In genomic region chr7:31465285-31465684, GRCh38 we compare ENCODE assay signal across 24 cellular contexts. TPM values are rescaled to one million over a fixed set of nuclear protein-coding genes. Genes with fewer than 3 reads are reported as not detected.
"Had no signal": no experiment of that assay in that cellular context is flagged by ENCODE, and none has a peak within 500 bp of the region (broad histone marks: within the 10 kb centered on the region; RNA-seq: fewer than 3 reads in every experiment).

No MANE protein-coding gene starts in this region.

- H3K79me2 ChIP-seq: parathyroid adenoma had no signal

- H3K27ac Mint-ChIP-seq: activated CD4-positive, alpha-beta T cell treated with anti-CD3 and anti-CD28 coated beads, Interleukin-2, amount 10 ng/mL, durations not matched to agents 7 days and 5 days; activated naive CD8-positive, alpha-beta T cell treated with anti-CD3 and anti-CD28 coated beads for 36 hours; activated T-cell treated with anti-CD3 and anti-CD28 coated beads, Interleukin-2, amount 50 U/mL, for 72 hours; naive thymus-derived CD4-positive, alpha-beta T cell; stimulated activated effector memory CD8-positive, alpha-beta T cell treated with anti-CD3 and anti-CD28 coated beads, Interleukin-12 subunit alpha, Interleukin-12 subunit beta, amount 100 ng/mL, for 72 hours had no signal

- H3K27ac ChIP-seq: body of pancreas, colonic mucosa, esophagus muscularis mucosa, left lung, neutrophil, parathyroid adenoma, sigmoid colon, spleen, tibial artery had no signal

- H3K9me3 Mint-ChIP-seq: activated CD4-positive, alpha-beta T cell treated with anti-CD3 and anti-CD28 coated beads, Interleukin-2, amount 10 ng/mL, durations not matched to agents 7 days and 5 days; activated naive CD8-positive, alpha-beta T cell treated with anti-CD3 and anti-CD28 coated beads for 36 hours had no signal

- H3K36me3 Mint-ChIP-seq: activated naive CD8-positive, alpha-beta T cell treated with anti-CD3 and anti-CD28 coated beads for 36 hours; naive thymus-derived CD4-positive, alpha-beta T cell; stimulated activated effector memory CD8-positive, alpha-beta T cell treated with anti-CD3 and anti-CD28 coated beads, Interleukin-12 subunit alpha, Interleukin-12 subunit beta, amount 100 ng/mL, for 72 hours had no signal

- ATAC-seq: activated T-cell treated with anti-CD3 and anti-CD28 coated beads, Interleukin-2, amount 50 U/mL, for 72 hours; body of pancreas; left lung; mucosa of descending colon; naive thymus-derived CD4-positive, alpha-beta T cell; stimulated activated effector memory CD8-positive, alpha-beta T cell treated with anti-CD3 and anti-CD28 coated beads, Interleukin-12 subunit alpha, Interleukin-12 subunit beta, amount 100 ng/mL, for 72 hours had no signal

- H3K27me3 ChIP-seq: body of pancreas, colonic mucosa, esophagus muscularis mucosa, left lung, sigmoid colon, tibial artery had no signal

- H3K9me3 ChIP-seq: body of pancreas, colonic mucosa, esophagus muscularis mucosa, left lung, mucosa of descending colon, neutrophil, sigmoid colon, spleen, tibial artery had no signal

- H3K4me3 ChIP-seq: body of pancreas, colonic mucosa, esophagus muscularis mucosa, left lung, mucosa of descending colon, sigmoid colon, spleen, tibial artery had no signal

- H2AFZ ChIP-seq: parathyroid adenoma had no signal

- H3K36me3 ChIP-seq: colonic mucosa, esophagus muscularis mucosa, left lung, neutrophil, sigmoid colon, spleen, tibial artery had no signal

- DNase-seq: activated CD4-positive, alpha-beta T cell treated with anti-CD3 and anti-CD28 coated beads, Interleukin-2, amount 10 ng/mL, durations not matched to agents 7 days and 5 days; activated CD4-positive, CD25-positive, alpha-beta regulatory T cell; activated CD8-positive, alpha-beta memory T cell treated with anti-CD3 and anti-CD28 coated beads, Interleukin-2, amount 50 U/mL, for 48 hours; activated gamma-delta T cell; activated naive CD8-positive, alpha-beta T cell treated with anti-CD3 and anti-CD28 coated beads for 36 hours; activated T-cell treated with anti-CD3 and anti-CD28 coated beads, Interleukin-2, amount 50 U/mL, for 72 hours; body of pancreas; caudate nucleus; colonic mucosa; hippocampal formation; kidney; left lung; naive thymus-derived CD4-positive, alpha-beta T cell; sigmoid colon; spleen; stimulated activated CD4-positive, alpha-beta T cell treated with anti-CD3 and anti-CD28 coated beads, Interleukin-1b, Interleukin-23, amount 100 ng/mL, for 48 hours had no signal

- H3K4me1 ChIP-seq: body of pancreas, colonic mucosa, esophagus muscularis mucosa, left lung, parathyroid adenoma, sigmoid colon, spleen, tibial artery had no signal

- H3K27me3 Mint-ChIP-seq: activated CD4-positive, alpha-beta T cell treated with anti-CD3 and anti-CD28 coated beads, Interleukin-2, amount 10 ng/mL, durations not matched to agents 7 days and 5 days; activated naive CD8-positive, alpha-beta T cell treated with anti-CD3 and anti-CD28 coated beads for 36 hours had no signal

- H3K4me1 Mint-ChIP-seq: activated CD4-positive, alpha-beta T cell treated with anti-CD3 and anti-CD28 coated beads, Interleukin-2, amount 10 ng/mL, durations not matched to agents 7 days and 5 days; activated naive CD8-positive, alpha-beta T cell treated with anti-CD3 and anti-CD28 coated beads for 36 hours; naive thymus-derived CD4-positive, alpha-beta T cell; stimulated activated effector memory CD8-positive, alpha-beta T cell treated with anti-CD3 and anti-CD28 coated beads, Interleukin-12 subunit alpha, Interleukin-12 subunit beta, amount 100 ng/mL, for 72 hours had no signal

- H3K4me3 Mint-ChIP-seq: activated CD4-positive, alpha-beta T cell treated with anti-CD3 and anti-CD28 coated beads, Interleukin-2, amount 10 ng/mL, durations not matched to agents 7 days and 5 days; activated naive CD8-positive, alpha-beta T cell treated with anti-CD3 and anti-CD28 coated beads for 36 hours; activated T-cell treated with anti-CD3 and anti-CD28 coated beads, Interleukin-2, amount 50 U/mL, for 72 hours; naive thymus-derived CD4-positive, alpha-beta T cell; stimulated activated effector memory CD8-positive, alpha-beta T cell treated with anti-CD3 and anti-CD28 coated beads, Interleukin-12 subunit alpha, Interleukin-12 subunit beta, amount 100 ng/mL, for 72 hours had no signal

- H3K9ac ChIP-seq: parathyroid adenoma had no signal

RNA-seq across cellular contexts. Expression of gene ITPRID1, which starts 48.6 kb away (rescaled TPM):
- total RNA-seq: activated CD4-positive, alpha-beta T cell treated with anti-CD3 and anti-CD28 coated beads, Interleukin-2, amount 10 ng/mL, durations not matched to agents 7 days and 5 days; activated naive CD8-positive, alpha-beta T cell treated with anti-CD3 and anti-CD28 coated beads for 36 hours; activated T-cell treated with anti-CD3 and anti-CD28 coated beads, Interleukin-2, amount 50 U/mL, for 72 hours; body of pancreas; esophagus muscularis mucosa; kidney; naive thymus-derived CD4-positive, alpha-beta T cell; sigmoid colon; spleen; subcutaneous adipose tissue had no signal
- polyA plus RNA-seq: mammary epithelial cell; naive thymus-derived CD4-positive, alpha-beta T cell; spleen had no signal
